ENCODE assay signal across 21 cellular contexts in genomic region chr9:101184813-101185278, GRCh38.
"Had no signal": no experiment of that assay in that cellular context is flagged by ENCODE, and none has a peak within 500 bp of the region (broad histone marks: within the 10 kb centered on the region; RNA-seq: fewer than 3 reads in every experiment).

No MANE protein-coding gene starts in this region.

- H3K9me3 Mint-ChIP-seq: activated naive CD4-positive, alpha-beta T cell treated with anti-CD3 and anti-CD28 coated beads, Interleukin-2, amount 10 ng/mL, durations not matched to agents 7 days and 5 days; activated naive CD8-positive, alpha-beta T cell treated with anti-CD3 and anti-CD28 coated beads, Interleukin-2, amount 50 U/mL, for 24 hours; WTC11 had no signal

- H3K27me3 ChIP-seq: body of pancreas, cardiac muscle cell, heart right ventricle, right atrium auricular region, stomach, suprapubic skin, transverse colon, vagina had no signal

- H3K4me1 Mint-ChIP-seq: activated CD4-positive, alpha-beta T cell treated with anti-CD3 and anti-CD28 coated beads for 36 hours; activated naive CD4-positive, alpha-beta T cell treated with anti-CD3 and anti-CD28 coated beads, Interleukin-2, amount 10 ng/mL, durations not matched to agents 7 days and 5 days; activated naive CD8-positive, alpha-beta T cell treated with anti-CD3 and anti-CD28 coated beads, Interleukin-2, amount 50 U/mL, for 24 hours; naive thymus-derived CD4-positive, alpha-beta T cell; WTC11 had no signal

- H3K9me3 ChIP-seq: body of pancreas, heart right ventricle, prostate gland, right atrium auricular region, stomach, suprapubic skin, transverse colon, vagina had no signal

- H3K27ac ChIP-seq: body of pancreas, cardiac muscle cell, epithelial cell of prostate, heart right ventricle, prostate gland, right atrium auricular region, stomach, suprapubic skin, transverse colon, vagina had no signal

- H3K4me3 ChIP-seq: body of pancreas, cardiac muscle cell, heart right ventricle, prostate gland, right atrium auricular region, stomach, suprapubic skin, transverse colon, vagina had no signal

- H3K36me3 ChIP-seq: cardiac muscle cell, heart right ventricle, prostate gland, right atrium auricular region, stomach, suprapubic skin, transverse colon, vagina had no signal

- H3K27me3 Mint-ChIP-seq: activated CD4-positive, alpha-beta T cell treated with anti-CD3 and anti-CD28 coated beads for 36 hours; activated naive CD4-positive, alpha-beta T cell treated with anti-CD3 and anti-CD28 coated beads, Interleukin-2, amount 10 ng/mL, durations not matched to agents 7 days and 5 days; activated naive CD8-positive, alpha-beta T cell treated with anti-CD3 and anti-CD28 coated beads, Interleukin-2, amount 50 U/mL, for 24 hours had no signal

- H3K27ac Mint-ChIP-seq: activated CD4-positive, alpha-beta T cell treated with anti-CD3 and anti-CD28 coated beads for 36 hours; activated naive CD4-positive, alpha-beta T cell treated with anti-CD3 and anti-CD28 coated beads, Interleukin-2, amount 10 ng/mL, durations not matched to agents 7 days and 5 days; activated naive CD8-positive, alpha-beta T cell treated with anti-CD3 and anti-CD28 coated beads, Interleukin-2, amount 50 U/mL, for 24 hours; naive thymus-derived CD4-positive, alpha-beta T cell; WTC11 had no signal

- H3K36me3 Mint-ChIP-seq: activated naive CD4-positive, alpha-beta T cell treated with anti-CD3 and anti-CD28 coated beads, Interleukin-2, amount 10 ng/mL, durations not matched to agents 7 days and 5 days; naive thymus-derived CD4-positive, alpha-beta T cell; WTC11 had no signal

- H3K4me3 Mint-ChIP-seq: activated CD4-positive, alpha-beta T cell treated with anti-CD3 and anti-CD28 coated beads for 36 hours; activated naive CD4-positive, alpha-beta T cell treated with anti-CD3 and anti-CD28 coated beads, Interleukin-2, amount 10 ng/mL, durations not matched to agents 7 days and 5 days; activated naive CD8-positive, alpha-beta T cell treated with anti-CD3 and anti-CD28 coated beads, Interleukin-2, amount 50 U/mL, for 24 hours; naive thymus-derived CD4-positive, alpha-beta T cell; WTC11 had no signal

- DNase-seq: activated CD4-positive, alpha-beta T cell treated with anti-CD3 and anti-CD28 coated beads for 36 hours; activated CD4-positive, alpha-beta T cell treated with anti-CD3 and anti-CD28 coated beads, Interleukin-2, amount 50 U/mL, for 48 hours; activated effector memory CD4-positive, alpha-beta T cell treated with anti-CD3 and anti-CD28 coated beads, Interleukin-2, amount 50 U/mL, for 16 hours; activated naive CD4-positive, alpha-beta T cell treated with anti-CD3 and anti-CD28 coated beads, Interleukin-2, amount 10 ng/mL, durations not matched to agents 7 days and 5 days; activated naive CD8-positive, alpha-beta T cell treated with anti-CD3 and anti-CD28 coated beads, Interleukin-2, amount 50 U/mL, for 24 hours; body of pancreas; cortex of kidney; heart right ventricle; naive thymus-derived CD4-positive, alpha-beta T cell; stimulated activated CD4-positive, alpha-beta T cell treated with anti-CD3 and anti-CD28 coated beads, Interleukin-12 subunit alpha, Interleukin-12 subunit beta, amount 100 ng/mL, for 4 hours; stimulated activated CD4-positive, alpha-beta T cell treated with anti-CD3 and anti-CD28 coated beads, Interleukin-4, amount 100 ng/mL, for 4 hours; stomach; T-helper 9 cell; transverse colon had no signal

- H3K4me1 ChIP-seq: body of pancreas, heart right ventricle, prostate gland, right atrium auricular region, stomach, suprapubic skin, transverse colon, vagina had no signal

- ATAC-seq: activated CD4-positive, alpha-beta T cell treated with anti-CD3 and anti-CD28 coated beads for 36 hours; activated naive CD8-positive, alpha-beta T cell treated with anti-CD3 and anti-CD28 coated beads, Interleukin-2, amount 50 U/mL, for 24 hours; body of pancreas; heart right ventricle; naive thymus-derived CD4-positive, alpha-beta T cell; WTC11 had no signal
